ENCODE assay signal across 19 cellular contexts in the genomic region with DNA sequence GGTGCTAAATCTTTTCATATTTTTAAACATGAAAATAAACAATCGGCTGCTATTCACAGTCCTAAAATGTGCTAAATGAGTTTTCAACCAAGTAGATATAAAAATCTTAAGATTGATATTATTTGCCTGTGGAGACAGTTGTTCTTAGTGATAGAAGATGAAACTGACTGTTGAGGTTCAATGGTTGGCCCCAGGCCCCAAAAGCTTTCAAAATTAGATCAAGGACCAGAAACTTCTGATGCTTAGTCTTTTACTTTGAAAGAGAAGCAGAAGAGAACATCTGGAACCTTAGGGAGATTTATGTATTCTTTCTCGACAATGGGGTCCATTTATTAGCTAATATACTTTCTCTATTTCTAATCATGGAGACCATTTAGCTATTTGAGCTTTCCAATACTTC.
DNase-seq lines count a peak whose midpoint lies in the region; ATAC-seq and TF ChIP-seq lines count a peak whose summit lies in the region.
"Had no signal": no experiment of that assay in that cellular context is flagged by ENCODE, and none has a peak within 500 bp of the region (broad histone marks: within the 10 kb centered on the region; RNA-seq: fewer than 3 reads in every experiment).

No MANE protein-coding gene starts in this region.

- TF ChIP-seq CTCF in GM13976 (IDR thresholded peaks at IDR 0.05; ENCODE audit: borderline replicate concordance, control extremely low read depth, extremely low read depth, insufficient read depth, missing control alignments) (no peak), HCT116 (IDR thresholded peaks at IDR 0.05 in 2 of 3, conservative IDR thresholded peaks at IDR 0.05 in 1 of 3; ENCODE audit: borderline replicate concordance in 1 of 3, insufficient read depth in 1 of 3, low read depth in 2 of 3, low read length in 2 of 3) (no peak)

- peaks cover 0 to 4% of the 10 kb centered on the region in 2 experiments; a peak in 1 of 4 replicates for H3K4me1 ChIP-seq in HCT116 (ENCODE audit: control insufficient read depth in 1 of 2, insufficient read depth in 2 of 2, low read length in 2 of 2)

- RAD21 ChIA-PET in HCT116 (lab: Charles Lee; ENCODE audit: low non-redundant PET in 1 of 2, low total read pairs in 2 of 2, uncharacterized antibody in 2 of 2, unreplicated experiment in 2 of 2), result no interaction called here

- no peak for ATAC-seq in HCT116
- peak; percentile 51 for ATAC-seq in HG02885 (IDR thresholded peaks at IDR 0.05; ENCODE audit: poor library complexity, unreplicated experiment)

- no peak overlapping the region for H3K27ac Mint-ChIP-seq in activated T-helper 1 cell treated with anti-CD3 and anti-CD28 coated beads, Interleukin-12 subunit alpha, Interleukin-12 subunit beta, Interleukin-2, Interleukin-4 antibody, amounts not matched to agents 30 ng/mL and 10 ng/mL and 1 ng/mL, durations not matched to agents 14 hours and 24 hours and 36 hours
- H3K27ac Mint-ChIP-seq: B cell; CD4-positive, CD25-positive, alpha-beta regulatory T cell; CD8-positive, alpha-beta memory T cell had no signal

- no peak overlapping the region for H3K9ac ChIP-seq in HCT116 (ENCODE audit: low read length)
- H3K9ac ChIP-seq: BLaER1 treated with 17β-estradiol and CSF1 and Interleukin-3, amounts not matched to agents 10 nM and 100 nM; GM23248 had no signal

- POLR2A ChIA-PET in HCT116 (lab: Charles Lee), result no interaction called here

- H3K4me1 Mint-ChIP-seq in activated T-helper 1 cell treated with anti-CD3 and anti-CD28 coated beads, Interleukin-12 subunit alpha, Interleukin-12 subunit beta, Interleukin-2, Interleukin-4 antibody, amounts not matched to agents 30 ng/mL and 10 ng/mL and 1 ng/mL, durations not matched to agents 14 hours and 24 hours and 36 hours (ENCODE audit: low read depth), result no peaks in the 10 kb centered on the region
- H3K4me1 Mint-ChIP-seq: B cell; CD8-positive, alpha-beta memory T cell had no signal

- TF ChIP-seq POLR2A in HCT116 (IDR thresholded peaks at IDR 0.05; ENCODE audit: borderline replicate concordance, extremely low read depth, insufficient read depth, insufficient read length), result no peak

- no peaks in the 10 kb centered on the region for H4K20me1 ChIP-seq in HCT116 (ENCODE audit: insufficient read depth)
- H4K20me1 ChIP-seq: BLaER1 treated with 17β-estradiol and CSF1 and Interleukin-3, amounts not matched to agents 10 nM and 100 nM had no signal

- no peaks in the 10 kb centered on the region for H3K9me3 Mint-ChIP-seq in activated T-helper 1 cell treated with anti-CD3 and anti-CD28 coated beads, Interleukin-12 subunit alpha, Interleukin-12 subunit beta, Interleukin-2, Interleukin-4 antibody, amounts not matched to agents 30 ng/mL and 10 ng/mL and 1 ng/mL, durations not matched to agents 14 hours and 24 hours and 36 hours
- H3K9me3 Mint-ChIP-seq: CD8-positive, alpha-beta memory T cell had no signal

- no peak for TF ChIP-seq RAD21 in HCT116 (IDR thresholded peaks at IDR 0.05; ENCODE audit: low read depth)

- DNase-seq in GM13976 (ENCODE audit: low spot score) (peak; percentile 35), HCT116 (ENCODE audit: low read depth, low spot score) (no peak), T1000 (lab: John Stamatoyannopoulos, UW) (no peak)
- no peak for DNase-seq in activated T-helper 1 cell treated with anti-CD3 and anti-CD28 coated beads, Interleukin-12 subunit alpha, Interleukin-12 subunit beta, Interleukin-2, Interleukin-4 antibody, amounts not matched to agents 30 ng/mL and 10 ng/mL and 1 ng/mL, durations not matched to agents 14 hours and 24 hours and 36 hours (ENCODE audit: low spot score)
- DNase-seq in activated naive CD4-positive, alpha-beta T cell treated with Interleukin-2 at 50 U/mL for 16 hours, result no peak
- DNase-seq: CD4-positive, CD25-positive, alpha-beta regulatory T cell; CD8-positive, alpha-beta memory T cell; COR-L47; DMS 273 treated with DMSO at 0.1 percent for 48 hours; DMS53; DND-41; EL; GM23248; Kasumi-1; KG1 had no signal

- no peak overlapping the region for H3K27ac ChIP-seq in HCT116 (ENCODE audit: low read depth, low read length)
- H3K27ac ChIP-seq: BLaER1 treated with 17β-estradiol and CSF1 and Interleukin-3, amounts not matched to agents 10 nM and 100 nM; GM23248 had no signal

- BruUV-seq in HCT116 (replicated peaks; lab: Mats Ljungman, UMichigan), result no TSS peak

- H2AFZ ChIP-seq in HCT116 (ENCODE audit: low read depth, low read length, poor library complexity, severe bottlenecking), result peak overlapping the region; percentile 23
- H2AFZ ChIP-seq: GM23248 had no signal

- no peaks in the 10 kb centered on the region for H3K9me2 ChIP-seq in HCT116 (ENCODE audit: insufficient read depth)

- H3K27me3 ChIP-seq in HCT116 (ENCODE audit: insufficient read depth, low read length), result no peaks in the 10 kb centered on the region
- H3K27me3 ChIP-seq: BLaER1 treated with 17β-estradiol and CSF1 and Interleukin-3, amounts not matched to agents 10 nM and 100 nM had no signal

- CTCF ChIA-PET in HCT116 (lab: Charles Lee), result no interaction called here

- H3K4me2 ChIP-seq in HCT116 (ENCODE audit: low read length), result no peak overlapping the region
- H3K4me2 ChIP-seq: BLaER1 treated with 17β-estradiol and CSF1 and Interleukin-3, amounts not matched to agents 10 nM and 100 nM had no signal

- in situ Hi-C loops in GM13976 (cut with MboI; ENCODE audit: low sequenced_read_pairs, unreplicated experiment), result no loop called here

- H3K4me3 Mint-ChIP-seq in activated T-helper 1 cell treated with anti-CD3 and anti-CD28 coated beads, Interleukin-12 subunit alpha, Interleukin-12 subunit beta, Interleukin-2, Interleukin-4 antibody, amounts not matched to agents 30 ng/mL and 10 ng/mL and 1 ng/mL, durations not matched to agents 14 hours and 24 hours and 36 hours, result no peak overlapping the region
- H3K4me3 Mint-ChIP-seq: B cell; CD8-positive, alpha-beta memory T cell had no signal

- H3K36me3 ChIP-seq in HCT116 (ENCODE audit: control insufficient read depth in 1 of 2, insufficient read depth in 2 of 2, low read length in 2 of 2), result no peaks in the 10 kb centered on the region
- H3K36me3 ChIP-seq: BLaER1 treated with 17β-estradiol and CSF1 and Interleukin-3, amounts not matched to agents 10 nM and 100 nM; HAP-1 had no signal

- H3K79me2 ChIP-seq in HCT116 (ENCODE audit: insufficient read depth, low read length), result no peaks in the 10 kb centered on the region

- no peak overlapping the region for H3K4me3 ChIP-seq in HCT116 (replicated peaks in 1 of 2; ENCODE audit: low read depth in 1 of 2, low read length in 2 of 2)
- H3K4me3 ChIP-seq: BLaER1 treated with 17β-estradiol and CSF1 and Interleukin-3, amounts not matched to agents 10 nM and 100 nM; GM23248; HAP-1 had no signal

- peaks cover 2% of the 10 kb centered on the region for H3K27me3 Mint-ChIP-seq in activated T-helper 1 cell treated with anti-CD3 and anti-CD28 coated beads, Interleukin-12 subunit alpha, Interleukin-12 subunit beta, Interleukin-2, Interleukin-4 antibody, amounts not matched to agents 30 ng/mL and 10 ng/mL and 1 ng/mL, durations not matched to agents 14 hours and 24 hours and 36 hours (ENCODE audit: insufficient read depth)
- H3K27me3 Mint-ChIP-seq: B cell had no signal

- intact Hi-C loops in HCT116 (cut with micrococcal nuclease), result no loop called here
- intact Hi-C loops in activated T-helper 1 cell treated with anti-CD3 and anti-CD28 coated beads, Interleukin-12 subunit alpha, Interleukin-12 subunit beta, Interleukin-2, Interleukin-4 antibody, amounts not matched to agents 30 ng/mL and 10 ng/mL and 1 ng/mL, durations not matched to agents 14 hours and 24 hours and 36 hours (cut with micrococcal nuclease), result no loop called here

- no peaks in the 10 kb centered on the region for H3K9me3 ChIP-seq in HCT116 (ENCODE audit: control insufficient read depth in 1 of 2, insufficient read depth in 1 of 2, low read depth in 1 of 2, low read length in 2 of 2)
- H3K9me3 ChIP-seq: BLaER1 treated with 17β-estradiol and CSF1 and Interleukin-3, amounts not matched to agents 10 nM and 100 nM; HAP-1 had no signal

- H3K36me3 Mint-ChIP-seq in activated T-helper 1 cell treated with anti-CD3 and anti-CD28 coated beads, Interleukin-12 subunit alpha, Interleukin-12 subunit beta, Interleukin-2, Interleukin-4 antibody, amounts not matched to agents 30 ng/mL and 10 ng/mL and 1 ng/mL, durations not matched to agents 14 hours and 24 hours and 36 hours (ENCODE audit: low read depth), result no peaks in the 10 kb centered on the region
- H3K36me3 Mint-ChIP-seq: CD4-positive, CD25-positive, alpha-beta regulatory T cell had no signal

TF ChIP-seq in HCT116, 20 proteins besides CTCF, POLR2A, EP300 and RAD21 (continues in another document):
- TF ChIP-seq SP1 (IDR thresholded peaks at IDR 0.05; ENCODE audit: low read depth) (no peak), FOSL1 (IDR thresholded peaks at IDR 0.05; ENCODE audit: low read depth) (no peak), ZFX (IDR thresholded peaks at IDR 0.05) (no peak), EZH2 (IDR thresholded peaks at IDR 0.05) (no peak), EGR1 (IDR thresholded peaks at IDR 0.05; ENCODE audit: low read depth) (no peak), YY1 (IDR thresholded peaks at IDR 0.05; ENCODE audit: extremely low read depth, insufficient replicate concordance, low read depth, low read length) (no peak), SRF (IDR thresholded peaks at IDR 0.05; ENCODE audit: low read depth) (no peak), CEBPB (IDR thresholded peaks at IDR 0.05; ENCODE audit: low read depth) (no peak)
- TF ChIP-seq, protein P1, sequence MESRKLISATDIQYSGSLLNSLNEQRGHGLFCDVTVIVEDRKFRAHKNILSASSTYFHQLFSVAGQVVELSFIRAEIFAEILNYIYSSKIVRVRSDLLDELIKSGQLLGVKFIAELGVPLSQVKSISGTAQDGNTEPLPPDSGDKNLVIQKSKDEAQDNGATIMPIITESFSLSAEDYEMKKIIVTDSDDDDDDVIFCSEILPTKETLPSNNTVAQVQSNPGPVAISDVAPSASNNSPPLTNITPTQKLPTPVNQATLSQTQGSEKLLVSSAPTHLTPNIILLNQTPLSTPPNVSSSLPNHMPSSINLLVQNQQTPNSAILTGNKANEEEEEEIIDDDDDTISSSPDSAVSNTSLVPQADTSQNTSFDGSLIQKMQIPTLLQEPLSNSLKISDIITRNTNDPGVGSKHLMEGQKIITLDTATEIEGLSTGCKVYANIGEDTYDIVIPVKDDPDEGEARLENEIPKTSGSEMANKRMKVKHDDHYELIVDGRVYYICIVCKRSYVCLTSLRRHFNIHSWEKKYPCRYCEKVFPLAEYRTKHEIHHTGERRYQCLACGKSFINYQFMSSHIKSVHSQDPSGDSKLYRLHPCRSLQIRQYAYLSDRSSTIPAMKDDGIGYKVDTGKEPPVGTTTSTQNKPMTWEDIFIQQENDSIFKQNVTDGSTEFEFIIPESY (IDR thresholded peaks at IDR 0.05; ENCODE audit: extremely low read depth, insufficient replicate concordance, low read length), result no peak
